ENCODE assay signal across 8 cellular contexts in genomic region chr12:52025301-52026172, GRCh38. TPM values are rescaled to one million over a fixed set of nuclear protein-coding genes. Genes with fewer than 3 reads are reported as not detected.
DNase-seq lines count a peak whose midpoint lies in the region; ATAC-seq lines count a peak whose summit lies in the region.

No MANE protein-coding gene starts in this region.

- DNase-seq in G401 (ENCODE audit: low spot score) (peak; percentile 86), NCI-H446 treated with DMSO at 0.1 percent for 48 hours (lab: John Stamatoyannopoulos, UW) (peak; percentile 60), cerebellar cortex (ENCODE audit: low spot score) (peak; percentile 89), kidney tubule cell (ENCODE audit: low spot score) (peak; percentile 92)
- DNase-seq in activated CD4-positive, CD25-positive, alpha-beta regulatory T cell treated with anti-CD3 and anti-CD28 coated beads, Interleukin-2, amount 50 U/mL, for 72 hours: peak; percentile 81
- peak; percentile 86 for DNase-seq in stimulated activated CD4-positive, alpha-beta T cell treated with anti-CD3 and anti-CD28 coated beads, Interleukin-15, amount 100 ng/mL, for 24 hours

- in situ Hi-C loops in G401 (cut with HindIII; ENCODE audit: low sequenced_read_pairs): no loop called here

- ATAC-seq in HG03108 (IDR thresholded peaks at IDR 0.05; ENCODE audit: unreplicated experiment) (peak; percentile 39), HG02870 (IDR thresholded peaks at IDR 0.05; ENCODE audit: unreplicated experiment) (no peak)

RNA-seq across cellular contexts. Expression of gene TAMALIN, which starts 18.8 kb away (rescaled TPM):
- 33.3 and 78.2 TPM in 2 replicates for total RNA-seq in G401 (2014; rRNA removed; shearing (Covaris generic))

RNA-seq across cellular contexts. Expression of gene NR4A1, which starts 25.7 kb away (rescaled TPM):
- 9.8 and 16.5 TPM in 2 replicates for total RNA-seq in G401 (2014; rRNA removed; shearing (Covaris generic))

RNA-seq across cellular contexts. Expression of gene ATG101, which starts 44.2 kb away (rescaled TPM):
- total RNA-seq in G401 (2014; rRNA removed; shearing (Covaris generic)): 54.7 and 72.2 TPM in 2 replicates

RNA-seq across cellular contexts. Expression of gene SMIM41, which starts 54.0 kb away (rescaled TPM):
- not detected in 2 replicates for total RNA-seq in G401 (2014; rRNA removed; shearing (Covaris generic))
